8 cellular contexts compared by ENCODE assay signal in genomic region chr21:43893536-43894205, GRCh38. TPM values are rescaled to one million over a fixed set of nuclear protein-coding genes. Genes with fewer than 3 reads are reported as not detected.
DNase-seq lines count a peak whose midpoint lies in the region; ATAC-seq, FAIRE-seq and TF ChIP-seq lines count a peak whose summit lies in the region.

No MANE protein-coding gene starts in this region.

- no peaks in the 10 kb centered on the region for H3K79me2 ChIP-seq in neural progenitor cell (ENCODE audit: low read depth)

- H3K9me3 ChIP-seq in mononuclear cell (ENCODE audit: low read depth, low read length): no peaks in the 10 kb centered on the region
- no peaks in the 10 kb centered on the region for H3K9me3 ChIP-seq in neural progenitor cell (ENCODE audit: low read depth)

- peak; percentile 45 for DNase-seq in GF-D8 (lab: John Stamatoyannopoulos, UW)
- peak; percentile 38 for DNase-seq in activated CD8-positive, alpha-beta T cell treated with anti-CD3 and anti-CD28 coated beads, Interleukin-2, amount 10 ng/mL, durations not matched to agents 7 days and 5 days
- no peak for DNase-seq in NCI-H1694 (lab: John Stamatoyannopoulos, UW)
- no peak for DNase-seq in neural progenitor cell (ENCODE audit: low spot score)
- no peak for DNase-seq in D721Med (ENCODE audit: insufficient read length, low spot score)

- TF ChIP-seq CTCF in neural progenitor cell (IDR thresholded peaks at IDR 0.05) (no peak), D721Med (IDR thresholded peaks at IDR 0.05; ENCODE audit: insufficient read depth, missing control alignments) (no peak)

- H3F3A ChIP-seq in neural progenitor cell (ENCODE audit: low read depth): no peaks in the 10 kb centered on the region

- H3K4me3 ChIP-seq in mononuclear cell (ENCODE audit: low read length) (peak overlapping the region; percentile 2), neural progenitor cell (no peak overlapping the region)

- no peaks in the 10 kb centered on the region for H3K27me3 Mint-ChIP-seq in activated CD8-positive, alpha-beta T cell treated with anti-CD3 and anti-CD28 coated beads, Interleukin-2, amount 10 ng/mL, durations not matched to agents 7 days and 5 days (ENCODE audit: low read depth)
- H3K27me3 Mint-ChIP-seq in neural progenitor cell (ENCODE audit: insufficient read depth, low read depth): no peaks in the 10 kb centered on the region

- H3K9ac ChIP-seq in neural progenitor cell: no peak overlapping the region

- ATAC-seq in GM21619 (IDR thresholded peaks at IDR 0.05; ENCODE audit: unreplicated experiment) (peak; percentile 82), HG03139 (IDR thresholded peaks at IDR 0.05; ENCODE audit: unreplicated experiment) (no peak)
- peak; percentile 73 for ATAC-seq in activated CD8-positive, alpha-beta T cell treated with anti-CD3 and anti-CD28 coated beads, Interleukin-2, amount 10 ng/mL, durations not matched to agents 7 days and 5 days

- peak overlapping the region; percentile 64 for H3K27ac Mint-ChIP-seq in activated CD8-positive, alpha-beta T cell treated with anti-CD3 and anti-CD28 coated beads, Interleukin-2, amount 10 ng/mL, durations not matched to agents 7 days and 5 days
- no peak overlapping the region for H3K27ac Mint-ChIP-seq in neural progenitor cell

- H3K4me1 Mint-ChIP-seq in activated CD8-positive, alpha-beta T cell treated with anti-CD3 and anti-CD28 coated beads, Interleukin-2, amount 10 ng/mL, durations not matched to agents 7 days and 5 days (ENCODE audit: low read depth): peaks cover 41% of the 10 kb centered on the region
- peaks cover 7% of the 10 kb centered on the region for H3K4me1 Mint-ChIP-seq in neural progenitor cell

- H3K36me3 ChIP-seq in neural progenitor cell: no peaks in the 10 kb centered on the region

- H3K4me1 ChIP-seq in mononuclear cell (ENCODE audit: insufficient read depth, low read length): peaks cover 21% of the 10 kb centered on the region
- H3K4me1 ChIP-seq in neural progenitor cell: peaks cover 4% of the 10 kb centered on the region

- POLR2A ChIA-PET in activated CD8-positive, alpha-beta T cell treated with anti-CD3 and anti-CD28 coated beads, Interleukin-2, amount 10 ng/mL, durations not matched to agents 7 days and 5 days (lab: Charles Lee): interaction anchor here (0.6 to 1.4 kb wide), 2 partner anchors 25 to 1047 kb away, joined by 3 read pairs; no protein-coding TSS in a partner anchor

- H3K27ac ChIP-seq in neural progenitor cell: no peak overlapping the region

- FAIRE-seq in D721Med (lab: Jason Lieb, UNC): no peak

- H3K4me2 ChIP-seq in neural progenitor cell: no peak overlapping the region

- H3K27me3 ChIP-seq in mononuclear cell (ENCODE audit: insufficient read depth, low read length): no peaks in the 10 kb centered on the region
- no peaks in the 10 kb centered on the region for H3K27me3 ChIP-seq in neural progenitor cell

- H3K4me3 Mint-ChIP-seq in activated CD8-positive, alpha-beta T cell treated with anti-CD3 and anti-CD28 coated beads, Interleukin-2, amount 10 ng/mL, durations not matched to agents 7 days and 5 days: peak overlapping the region; percentile 61
- H3K4me3 Mint-ChIP-seq in neural progenitor cell: no peak overlapping the region

- H4K20me1 ChIP-seq in neural progenitor cell (ENCODE audit: low read depth): no peaks in the 10 kb centered on the region

- H3K9me3 Mint-ChIP-seq in activated CD8-positive, alpha-beta T cell treated with anti-CD3 and anti-CD28 coated beads, Interleukin-2, amount 10 ng/mL, durations not matched to agents 7 days and 5 days (ENCODE audit: insufficient read depth): no peaks in the 10 kb centered on the region
- peaks cover 25% of the 10 kb centered on the region for H3K9me3 Mint-ChIP-seq in neural progenitor cell

- H2AFZ ChIP-seq in neural progenitor cell (replicated peaks): no peak overlapping the region

- CTCF ChIA-PET in activated CD8-positive, alpha-beta T cell treated with anti-CD3 and anti-CD28 coated beads, Interleukin-2, amount 10 ng/mL, durations not matched to agents 7 days and 5 days (lab: Charles Lee): interaction anchor here (0.8 to 3.1 kb wide), 12 partner anchors 12 to 104 kb away, joined by 3 to 20 read pairs (median 4); partner anchors contain the start of gene RRP1

- H3K36me3 Mint-ChIP-seq in activated CD8-positive, alpha-beta T cell treated with anti-CD3 and anti-CD28 coated beads, Interleukin-2, amount 10 ng/mL, durations not matched to agents 7 days and 5 days (ENCODE audit: low read depth): peaks cover 36% of the 10 kb centered on the region
- H3K36me3 Mint-ChIP-seq in neural progenitor cell: peaks cover 23% of the 10 kb centered on the region

RNA-seq across cellular contexts. Expression of gene AGPAT3, which starts 28.6 kb away (rescaled TPM):
- total RNA-seq in activated CD8-positive, alpha-beta T cell treated with anti-CD3 and anti-CD28 coated beads, Interleukin-2, amount 10 ng/mL, durations not matched to agents 7 days and 5 days: 10 to 100 TPM; 70.4 to 72.5 TPM
- total RNA-seq in mononuclear cell (27.7 TPM), neural progenitor cell (ENCODE audit: low replicate concordance) (7.8 and 8.7 TPM in 2 replicates)

Comparison
In these comparisons a context has a peak if more than half of its experiments do, and no peak if none do; other contexts are left out.
1. DNase-seq: peak in GF-D8 (single experiment) and activated CD8-positive, alpha-beta T cell treated with anti-CD3 and anti-CD28 coated beads, Interleukin-2, amount 10 ng/mL, durations not matched to agents 7 days and 5 days (single experiment); none in NCI-H1694 (single experiment), neural progenitor cell (single experiment) and D721Med (single experiment).